8 cellular contexts compared by ENCODE assay signal in genomic region chr22:29883045-29883830, GRCh38. TPM values are rescaled to one million over a fixed set of nuclear protein-coding genes. Genes with fewer than 3 reads are reported as not detected.
DNase-seq lines count a peak whose midpoint lies in the region; ATAC-seq, FAIRE-seq and TF ChIP-seq lines count a peak whose summit lies in the region.

MTMR3 (plus strand) TSS chr22:29883174; CDS start chr22:29971060, 87,886 bp downstream.

- H2BK15ac ChIP-seq in mesendoderm (replicated peaks; ENCODE audit: low read depth), result no peak within 1 kb of the TSS

- peak within 1 kb of the TSS; percentile 2 for H3K18ac ChIP-seq in mesendoderm (ENCODE audit: low read length)

- DNase-seq in BE2C, result peak; percentile 97
- peak; percentile 69 for DNase-seq in GM19239 (ENCODE audit: insufficient read length, low spot score)
- peak; percentile 78 to 88 for DNase-seq in NOMO-1 (lab: John Stamatoyannopoulos, UW; ENCODE audit: unreplicated experiment in 2 of 2)
- DNase-seq in activated CD8-positive, alpha-beta memory T cell treated with anti-CD3 and anti-CD28 coated beads for 48 hours (ENCODE audit: low read depth in 2 of 3, low spot score in 2 of 3), result peak; percentile 84 to 91 (median 88)
- DNase-seq in effector memory CD8-positive, alpha-beta T cell, result peak; percentile 88 to 92 (median 89)
- peak; percentile 92 for DNase-seq in mesendoderm
- DNase-seq in stimulated activated CD8-positive, alpha-beta memory T cell treated with anti-CD3 and anti-CD28 coated beads, Interleukin-12 subunit alpha, Interleukin-12 subunit beta, amount 100 ng/mL, for 4 hours (ENCODE audit: low read depth), result peak; percentile 90

- H3K27me3 ChIP-seq in BE2C, result no peaks in the 10 kb centered on the region
- H3K27me3 ChIP-seq in mesendoderm (ENCODE audit: insufficient read depth, low read length, poor library complexity), result no peaks in the 10 kb centered on the region

- ATAC-seq in HG03571 (IDR thresholded peaks at IDR 0.05; ENCODE audit: unreplicated experiment), result peak; percentile 73
- peak; percentile 76 for ATAC-seq in effector memory CD8-positive, alpha-beta T cell (replicated peaks)

- no peak within 1 kb of the TSS for H4K8ac ChIP-seq in mesendoderm (ENCODE audit: low read depth, low read length)

- no peaks in the 10 kb centered on the region for H3K9me3 ChIP-seq in BE2C

- no peaks in the 10 kb centered on the region for H3K4me1 ChIP-seq in BE2C
- peaks cover 3% of the 10 kb centered on the region for H3K4me1 ChIP-seq in mesendoderm (ENCODE audit: control insufficient read depth, low read depth, low read length)

- H3K9me3 Mint-ChIP-seq in effector memory CD8-positive, alpha-beta T cell, result no peaks in the 10 kb centered on the region

- H3K4ac ChIP-seq in mesendoderm (ENCODE audit: low read depth, low read length), result no peak within 1 kb of the TSS

- FAIRE-seq in GM19239 (lab: Jason Lieb, UNC), result peak; percentile 88

- H3K27me3 Mint-ChIP-seq in effector memory CD8-positive, alpha-beta T cell, result no peaks in the 10 kb centered on the region

- H3K4me2 ChIP-seq in mesendoderm (ENCODE audit: low read length), result peak within 1 kb of the TSS; percentile 64

- H4K5ac ChIP-seq in mesendoderm (ENCODE audit: low read length), result no peak within 1 kb of the TSS

- H3K79me1 ChIP-seq in mesendoderm (ENCODE audit: low read length), result peaks cover 5% of the 10 kb centered on the region

- peaks cover 6 to 8% of the 10 kb centered on the region in 2 donors for H3K4me1 Mint-ChIP-seq in effector memory CD8-positive, alpha-beta T cell (ENCODE audit: low read depth in 2 of 2)

- H3K4me3 ChIP-seq in BE2C (ENCODE audit: low read depth, low read length) (peak within 1 kb of the TSS; percentile 88), mesendoderm (ENCODE audit: low read length) (peak within 1 kb of the TSS; percentile 93)

- no peaks in the 10 kb centered on the region; the same call in 1 of the 2 replicates for H3K36me3 ChIP-seq in BE2C
- H3K36me3 ChIP-seq in mesendoderm (ENCODE audit: control insufficient read depth, insufficient read depth, low read length), result no peaks in the 10 kb centered on the region

- H3K56ac ChIP-seq in mesendoderm (ENCODE audit: low read length), result peak within 1 kb of the TSS; percentile 99

- H3K27ac ChIP-seq in mesendoderm (ENCODE audit: low read depth, low read length), result peak within 1 kb of the TSS; percentile 64

- WGBS in mesendoderm (ENCODE audit: extremely low coverage, insufficient coverage, low lambda C conversion rate), result no CpG with 5 or more reads among the region's 88 CpGs

- H3K79me2 ChIP-seq in mesendoderm (ENCODE audit: control insufficient read depth, insufficient read depth, low read length), result peaks cover 21% of the 10 kb centered on the region

- H3K4me3 Mint-ChIP-seq in effector memory CD8-positive, alpha-beta T cell, result peak within 1 kb of the TSS in 1 of 2 donors; percentile 84

- peaks cover 9% of the 10 kb centered on the region for H3K36me3 Mint-ChIP-seq in effector memory CD8-positive, alpha-beta T cell (ENCODE audit: insufficient read depth)

- no peak within 1 kb of the TSS for H2BK120ac ChIP-seq in mesendoderm (ENCODE audit: low read depth, low read length)

- peak; percentile 51 for TF ChIP-seq CTCF in BE2C (IDR thresholded peaks at IDR 0.05; ENCODE audit: low read depth, low read length)

- no peak within 1 kb of the TSS for H2AK5ac ChIP-seq in mesendoderm (ENCODE audit: low read length)

- H2BK5ac ChIP-seq in mesendoderm (ENCODE audit: low read length), result peak within 1 kb of the TSS; percentile 85

- H3K9ac ChIP-seq in mesendoderm (ENCODE audit: low read length), result peak within 1 kb of the TSS; percentile 95

- H3K27ac Mint-ChIP-seq in effector memory CD8-positive, alpha-beta T cell, result peak within 1 kb of the TSS; percentile 84 to 88

- no peak within 1 kb of the TSS for H3K23ac ChIP-seq in mesendoderm (ENCODE audit: low read length)

RNA-seq across cellular contexts. Expression of gene MTMR3, which starts in this region (rescaled TPM):
- polyA plus RNA-seq in BE2C (2012; ENCODE audit: insufficient read depth, insufficient read length, low read depth), result 25.5 TPM
- polyA plus RNA-seq in mesendoderm (2013, experiment 1 of 2), result 6.5 TPM
- 6.0 TPM for polyA plus RNA-seq in mesendoderm (2013, experiment 2 of 2)

Comparison
In these comparisons a context has a peak if more than half of its experiments do, and no peak if none do; other contexts are left out.
1. Peak in every context shown above with its lines: DNase-seq, ATAC-seq, H3K4me3 ChIP-seq and H3K27ac ChIP-seq.